In genomic region chr3:74623261-74623836, GRCh38 we compare ENCODE assay signal across 23 cellular contexts. TPM values are rescaled to one million over a fixed set of nuclear protein-coding genes. Genes with fewer than 3 reads are reported as not detected.
"Had no signal": no experiment of that assay in that cellular context is flagged by ENCODE, and none has a peak within 500 bp of the region (broad histone marks: within the 10 kb centered on the region; RNA-seq: fewer than 3 reads in every experiment).

No MANE protein-coding gene starts in this region.

- FAIRE-seq: small intestine, urothelium cell line had no signal

- H3K9me3 Mint-ChIP-seq: memory B cell had no signal

- H3K27ac Mint-ChIP-seq: memory B cell; naive thymus-derived CD4-positive, alpha-beta T cell; natural killer cell treated with Interleukin-12 subunit alpha and Interleukin-12 subunit beta and Interleukin-15 and Interleukin-18, amount 100 ng/mL, for 72 hours; progenitor cell of endocrine pancreas; stimulated activated effector memory CD8-positive, alpha-beta T cell treated with anti-CD3 and anti-CD28 coated beads, Interleukin-12 subunit alpha, Interleukin-12 subunit beta, amount 100 ng/mL, for 72 hours; stimulated activated naive CD8-positive, alpha-beta T cell treated with anti-CD3 and anti-CD28 coated beads, Interleukin-15, Interleukin-2, amounts not matched to agents 100 ng/mL and 50 ng/mL, for 24 hours had no signal

- H3K27me3 Mint-ChIP-seq: memory B cell; naive thymus-derived CD4-positive, alpha-beta T cell; natural killer cell treated with Interleukin-12 subunit alpha and Interleukin-12 subunit beta and Interleukin-15 and Interleukin-18, amount 100 ng/mL, for 72 hours; stimulated activated naive CD8-positive, alpha-beta T cell treated with anti-CD3 and anti-CD28 coated beads, Interleukin-15, Interleukin-2, amounts not matched to agents 100 ng/mL and 50 ng/mL, for 24 hours had no signal

- DNase-seq: islet precursor cell; left ventricle myocardium inferior; midbrain; mucosa of descending colon; naive thymus-derived CD4-positive, alpha-beta T cell; ovary; small intestine; spleen; stimulated activated CD4-positive, alpha-beta T cell treated with anti-CD3 and anti-CD28 coated beads, Interleukin-4, amount 100 ng/mL, for 24 hours; stimulated activated naive CD4-positive, alpha-beta T cell; tibial artery; trophoblast cell; upper lobe of right lung had no signal

- H3K4me3 Mint-ChIP-seq: memory B cell; naive thymus-derived CD4-positive, alpha-beta T cell; natural killer cell treated with Interleukin-12 subunit alpha and Interleukin-12 subunit beta and Interleukin-15 and Interleukin-18, amount 100 ng/mL, for 72 hours; stimulated activated effector memory CD8-positive, alpha-beta T cell treated with anti-CD3 and anti-CD28 coated beads, Interleukin-12 subunit alpha, Interleukin-12 subunit beta, amount 100 ng/mL, for 72 hours; stimulated activated naive CD8-positive, alpha-beta T cell treated with anti-CD3 and anti-CD28 coated beads, Interleukin-15, Interleukin-2, amounts not matched to agents 100 ng/mL and 50 ng/mL, for 24 hours had no signal

- H3K27ac ChIP-seq: left ventricle myocardium inferior, ovary, right atrium auricular region, spleen, suprapubic skin, thoracic aorta, tibial artery, upper lobe of right lung had no signal

- H3K4me1 Mint-ChIP-seq: memory B cell; naive thymus-derived CD4-positive, alpha-beta T cell; stimulated activated effector memory CD8-positive, alpha-beta T cell treated with anti-CD3 and anti-CD28 coated beads, Interleukin-12 subunit alpha, Interleukin-12 subunit beta, amount 100 ng/mL, for 72 hours had no signal

- H3K4me3 ChIP-seq: left ventricle myocardium inferior, lung, mucosa of descending colon, ovary, right atrium auricular region, spleen, suprapubic skin, thoracic aorta, tibial artery, upper lobe of right lung had no signal

- H3K36me3 Mint-ChIP-seq: memory B cell; naive thymus-derived CD4-positive, alpha-beta T cell; stimulated activated effector memory CD8-positive, alpha-beta T cell treated with anti-CD3 and anti-CD28 coated beads, Interleukin-12 subunit alpha, Interleukin-12 subunit beta, amount 100 ng/mL, for 72 hours had no signal

- H3K27me3 ChIP-seq: ovary, right atrium auricular region, spleen, suprapubic skin, tibial artery, upper lobe of right lung had no signal

- H3K4me1 ChIP-seq: left ventricle myocardium inferior, right atrium auricular region, spleen, suprapubic skin, tibial artery, upper lobe of right lung had no signal

- H3K9me3 ChIP-seq: left ventricle myocardium inferior, mucosa of descending colon, ovary, right atrium auricular region, suprapubic skin, thoracic aorta, tibial artery, upper lobe of right lung had no signal

- H3K36me3 ChIP-seq: left ventricle myocardium inferior, ovary, right atrium auricular region, spleen, suprapubic skin, thoracic aorta, tibial artery, upper lobe of right lung had no signal

RNA-seq across cellular contexts. Expression of gene CNTN3, which starts 8.9 kb away (rescaled TPM):
- total RNA-seq: naive thymus-derived CD4-positive, alpha-beta T cell; natural killer cell treated with Interleukin-12 subunit alpha and Interleukin-12 subunit beta and Interleukin-15 and Interleukin-18, amount 100 ng/mL, for 72 hours had no signal
- polyA plus RNA-seq: naive thymus-derived CD4-positive, alpha-beta T cell had no signal
